In the genomic region with DNA sequence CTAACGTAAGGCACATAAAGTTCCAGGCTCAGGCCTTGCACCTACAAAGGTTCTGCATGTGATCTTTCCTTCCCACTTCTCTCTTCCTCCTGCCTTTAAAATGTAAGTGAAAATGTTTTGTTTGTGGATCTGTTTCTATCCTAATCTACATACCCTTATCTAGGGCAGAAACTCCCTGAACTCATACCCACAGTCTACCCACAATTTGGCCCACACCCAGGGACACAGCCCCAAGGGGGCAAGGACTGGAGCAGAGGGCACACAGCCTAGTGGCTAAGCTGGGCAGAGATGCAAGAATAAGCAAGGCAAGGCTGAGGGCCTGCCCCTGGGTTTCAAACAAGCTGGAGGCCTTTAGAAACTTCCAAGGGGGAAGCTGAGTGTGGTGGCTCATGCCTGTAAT, we compare ENCODE assay signal across 11 cellular contexts.
DNase-seq lines count a peak whose midpoint lies in the region; ATAC-seq, FAIRE-seq and TF ChIP-seq lines count a peak whose summit lies in the region.
"Had no signal": no experiment of that assay in that cellular context is flagged by ENCODE, and none has a peak within 500 bp of the region (broad histone marks: within the 10 kb centered on the region; RNA-seq: fewer than 3 reads in every experiment).

No MANE protein-coding gene starts in this region.

- no peaks in the 10 kb centered on the region for H3K36me3 Mint-ChIP-seq in osteocyte (ENCODE audit: unreplicated experiment)

- peaks cover 7 to 22% of the 10 kb centered on the region in 2 donors for H3K4me1 ChIP-seq in esophagus (ENCODE audit: control insufficient read depth in 2 of 2, insufficient read depth in 2 of 2, low read length in 1 of 2)

- no peaks in the 10 kb centered on the region for H3K9me3 Mint-ChIP-seq in osteocyte (ENCODE audit: unreplicated experiment)

- H3K27ac ChIP-seq in AG04450 (ENCODE audit: low read depth, low read length) (peak overlapping the region; percentile 82), esophagus (ENCODE audit: low read depth in 2 of 2, low read length in 1 of 2) (peak overlapping the region; percentile 56 to 80)
- H3K27ac ChIP-seq: HL-60 had no signal

- POLR2A ChIA-PET in AG04450 (lab: Yijun Ruan, JAX), result interaction anchor here (0.6 to 2.1 kb wide), 3 partner anchors 18 to 136 kb away, joined by 3 to 19 read pairs (median 5); partner anchors contain the start of gene RHOB

- H3K4me3 Mint-ChIP-seq in osteocyte (ENCODE audit: unreplicated experiment), result no peak overlapping the region

- ATAC-seq in omental fat pad (ENCODE audit: low FRiP score), result no peak

- FAIRE-seq in RCC 7860 (lab: Jason Lieb, UNC), result no peak

- peaks cover 55% of the 10 kb centered on the region for H3K4me1 Mint-ChIP-seq in osteocyte (ENCODE audit: unreplicated experiment)

- peaks cover 14% of the 10 kb centered on the region for H3K9me3 ChIP-seq in AG04450 (ENCODE audit: control insufficient read depth, insufficient read depth, low read length)
- peaks cover 0 to 6% of the 10 kb centered on the region in 2 donors for H3K9me3 ChIP-seq in esophagus (ENCODE audit: control insufficient read depth in 2 of 2, insufficient read depth in 1 of 2, low read depth in 1 of 2, low read length in 1 of 2)

- TF ChIP-seq CTCF in AG04450 (IDR thresholded peaks at IDR 0.05; ENCODE audit: low read depth, low read length), result no peak
- no peak for TF ChIP-seq CTCF in osteocyte (IDR thresholded peaks at IDR 0.05)
- no peak for TF ChIP-seq CTCF in omental fat pad (IDR thresholded peaks at IDR 0.05)

- peak overlapping the region; percentile 92 for H3K27ac Mint-ChIP-seq in osteocyte (ENCODE audit: unreplicated experiment)

- CTCF ChIA-PET in AG04450 (lab: Charles Lee), result no interaction called here

- DNase-seq in AG04450 (ENCODE audit: low read depth, low spot score), result no peak
- peak; percentile 45 for DNase-seq in RCC 7860 (ENCODE audit: low spot score)
- DNase-seq in osteocyte (ENCODE audit: extremely low spot score, unreplicated experiment), result no peak
- DNase-seq in omental fat pad (ENCODE audit: low spot score), result no peak
- DNase-seq in 8988T, result no peak
- DNase-seq in SIG-M5 (lab: John Stamatoyannopoulos, UW), result no peak
- no peak for DNase-seq in NCI-H1436 treated with DMSO at 0.1 percent for 48 hours (lab: John Stamatoyannopoulos, UW)
- DNase-seq: activated CD4-positive, alpha-beta T cell treated with anti-CD3 and anti-CD28 coated beads, Interleukin-2, amount 50 U/mL, for 48 hours; stimulated activated naive CD4-positive, alpha-beta T cell treated with Interleukin-2 at 50 U/mL for 16 hours had no signal

- no peaks in the 10 kb centered on the region for H3K36me3 ChIP-seq in esophagus (ENCODE audit: control insufficient read depth in 2 of 2, insufficient read depth in 2 of 2, low read length in 1 of 2)

- H3K27me3 ChIP-seq in AG04450 (ENCODE audit: control insufficient read depth, insufficient read depth, low read length) (no peaks in the 10 kb centered on the region), esophagus (ENCODE audit: control insufficient read depth in 1 of 2, insufficient read depth in 2 of 2, low read length in 2 of 2) (no peaks in the 10 kb centered on the region)

- H3K4me3 ChIP-seq in AG04450 (ENCODE audit: low read depth, low read length) (no peak overlapping the region), esophagus (ENCODE audit: low read depth in 1 of 2, low read length in 2 of 2) (no peak overlapping the region)

- H3K27me3 Mint-ChIP-seq in osteocyte (ENCODE audit: unreplicated experiment), result no peaks in the 10 kb centered on the region

- WGBS in esophagus, 2 donors, result 77 to 86% methylated on average over 1 of the region's 1 CpG
